In the genomic region with DNA sequence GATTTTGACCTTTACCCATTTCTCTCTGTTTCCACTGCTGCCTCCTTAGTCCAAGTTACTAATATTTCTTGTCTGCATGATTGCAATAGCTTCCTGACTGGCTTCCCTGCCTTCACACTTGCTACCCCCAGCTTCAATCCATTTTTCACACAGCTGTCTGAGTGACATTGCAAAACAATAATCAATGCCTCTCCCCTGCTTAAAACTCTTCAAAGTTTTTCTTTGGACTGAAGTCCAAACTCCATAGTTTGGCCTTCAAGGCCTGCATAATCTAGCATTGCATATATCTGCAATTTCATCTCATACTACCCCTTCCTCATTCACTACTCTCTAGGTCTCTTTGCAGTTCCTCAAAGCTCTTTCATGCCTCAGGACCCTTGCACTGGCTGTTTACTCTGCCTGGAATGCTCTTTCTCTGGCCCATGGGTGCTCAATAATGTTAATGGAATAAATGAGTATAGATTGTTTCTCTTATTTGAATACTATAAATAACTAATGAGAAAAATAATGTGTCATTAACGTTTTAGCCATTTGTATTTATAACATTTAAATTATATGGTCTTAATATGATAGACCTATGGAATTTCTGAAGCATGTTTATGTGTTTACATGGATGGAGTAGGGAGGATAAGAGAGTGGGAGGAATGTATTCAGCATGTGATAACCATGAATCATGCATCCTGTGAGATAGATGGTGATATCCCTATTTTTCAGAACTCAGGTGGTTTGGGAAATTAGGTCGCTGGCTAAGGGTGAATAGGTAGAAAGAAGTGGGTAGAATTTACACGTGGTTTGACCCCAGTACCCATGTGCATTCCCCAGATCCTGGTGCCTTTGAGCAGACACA, we compare ENCODE assay signal across 34 cellular contexts. TPM values are rescaled to one million over a fixed set of nuclear protein-coding genes. Genes with fewer than 3 reads are reported as not detected.
"Had no signal": no experiment of that assay in that cellular context is flagged by ENCODE, and none has a peak within 500 bp of the region (broad histone marks: within the 10 kb centered on the region; RNA-seq: fewer than 3 reads in every experiment).

No MANE protein-coding gene starts in this region.

- H3K27ac ChIP-seq: heart left ventricle, left lung, lower lobe of right lung, suprapubic skin, tibial artery, upper lobe of right lung, VCaP had no signal

- H3K4me3 ChIP-seq: heart left ventricle, left lung, lower lobe of right lung, suprapubic skin, tibial artery, upper lobe of right lung had no signal

- ATAC-seq: activated CD4-positive, CD25-positive, alpha-beta regulatory T cell treated with anti-CD3 and anti-CD28 coated beads, Interleukin-2, amount 50 U/mL, for 24 hours; esophagus mucosa; heart left ventricle; left lung; lower lobe of right lung; natural killer cell treated with Interleukin-12 subunit alpha and Interleukin-12 subunit beta and Interleukin-15 and Interleukin-18, amount 100 ng/mL, for 72 hours; sciatic nerve; stimulated activated naive B cell treated with anti-CD40 and anti-IgM and Interleukin-4, amounts not matched to agents 10 μg/mL and 1 μg/mL and 100 μg/mL, for 72 hours; upper lobe of right lung had no signal

- FAIRE-seq: endothelial cell of umbilical vein, small intestine, TTC549 had no signal

- H3K27me3 ChIP-seq: heart left ventricle, tibial artery, upper lobe of right lung had no signal

- H3K9me3 ChIP-seq: left lung, lower lobe of right lung, suprapubic skin, upper lobe of right lung had no signal

- H3K36me3 ChIP-seq: heart left ventricle, left lung, lower lobe of right lung, suprapubic skin, tibial artery, upper lobe of right lung had no signal

- H3K4me1 ChIP-seq: left lung, lower lobe of right lung, suprapubic skin, upper lobe of right lung had no signal

- DNase-seq: activated CD4-positive, alpha-beta T cell treated with anti-CD3 and anti-CD28 coated beads for 48 hours; activated CD4-positive, alpha-beta T cell treated with anti-CD3 and anti-CD28 coated beads, Interleukin-2, amount 50 U/mL, for 48 hours; activated CD8-positive, alpha-beta memory T cell treated with anti-CD3 and anti-CD28 coated beads, Interleukin-2, amount 50 U/mL, for 4 hours; activated effector memory CD4-positive, alpha-beta T cell treated with anti-CD3 and anti-CD28 coated beads, Interleukin-2, amount 50 U/mL, for 16 hours; activated naive CD4-positive, alpha-beta T cell treated with anti-CD3 and anti-CD28 coated beads, Interleukin-2, amount 10 ng/mL, durations not matched to agents 7 days and 5 days; activated naive CD8-positive, alpha-beta T cell treated with anti-CD3 and anti-CD28 coated beads, Interleukin-2, amount 10 ng/mL, durations not matched to agents 7 days and 5 days; activated T-cell treated with anti-CD3 and anti-CD28 coated beads, Interleukin-2, amount 50 U/mL, for 1 hour; central memory CD4-positive, alpha-beta T cell; foreskin fibroblast; heart left ventricle; hypothalamus; kidney glomerular epithelial cell; left lung; lower lobe of right lung; mesendoderm; posterior cingulate gyrus; small intestine; stimulated activated CD4-positive, alpha-beta T cell treated with anti-CD3 and anti-CD28 coated beads, Interleukin-15, amount 100 ng/mL, for 24 hours; stimulated activated CD4-positive, alpha-beta T cell treated with anti-CD3 and anti-CD28 coated beads, Interleukin-2, amount 100 ng/mL, for 24 hours; stimulated activated naive B cell treated with anti-CD40 and anti-IgM and Interleukin-4, amounts not matched to agents 10 μg/mL and 1 μg/mL and 100 μg/mL, for 72 hours; T-helper 9 cell; tibial artery; upper lobe of right lung had no signal

RNA-seq across cellular contexts. Expression of a gene that starts 5.7 kb away (rescaled TPM):
- total RNA-seq: activated CD8-positive, alpha-beta memory T cell treated with anti-CD3 and anti-CD28 coated beads for 36 hours; activated T-helper 1 cell treated with anti-CD3 and anti-CD28 coated beads, Interleukin-12 subunit alpha, Interleukin-12 subunit beta, Interleukin-2, Interleukin-4 antibody, amounts not matched to agents 30 ng/mL and 10 ng/mL and 1 ng/mL, durations not matched to agents 14 hours and 24 hours and 36 hours; mononuclear cell; natural killer cell treated with Interleukin-12 subunit alpha and Interleukin-12 subunit beta and Interleukin-15 and Interleukin-18, amount 100 ng/mL, for 72 hours had no signal
